In the genomic region with DNA sequence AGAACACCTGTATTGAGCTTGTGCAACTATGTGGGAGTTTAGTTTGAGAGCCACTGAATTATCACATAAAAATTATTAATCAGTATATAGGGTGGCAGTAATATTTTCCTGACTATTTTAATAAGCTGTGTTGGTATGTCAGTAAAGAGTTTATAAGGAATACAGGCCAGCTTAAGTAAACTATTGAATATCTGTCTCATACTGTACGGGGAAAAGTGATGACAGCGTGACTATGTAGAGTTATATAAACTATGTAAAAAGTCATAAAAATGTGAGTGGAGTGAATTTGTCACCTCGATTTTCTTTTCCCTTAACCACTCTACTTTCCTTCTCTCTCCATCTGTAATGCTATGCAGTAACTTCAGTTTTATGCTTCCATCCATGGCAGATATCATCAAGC, we compare ENCODE assay signal across 28 cellular contexts.
"Had no signal": no experiment of that assay in that cellular context is flagged by ENCODE, and none has a peak within 500 bp of the region (broad histone marks: within the 10 kb centered on the region; RNA-seq: fewer than 3 reads in every experiment).

No MANE protein-coding gene starts in this region.

- H3K4me1 ChIP-seq: stomach, suprapubic skin, testis, thyroid gland, tibial artery, tibial nerve, transverse colon, upper lobe of left lung, upper lobe of right lung, uterus, vagina had no signal

- H3K27me3 Mint-ChIP-seq: stimulated activated memory B cell treated with anti-CD40 and anti-IgM and Interleukin-4, amounts not matched to agents 10 μg/mL and 1 μg/mL and 100 μg/mL, for 72 hours; stimulated activated naive B cell treated with anti-CD40 and anti-IgM and Interleukin-4, amounts not matched to agents 10 μg/mL and 1 μg/mL and 100 μg/mL, for 72 hours; stimulated activated naive CD8-positive, alpha-beta T cell treated with anti-CD3 and anti-CD28 coated beads, Interleukin-15, amount 100 ng/mL, for 72 hours; type B pancreatic cell had no signal

- H3K4me1 Mint-ChIP-seq: stimulated activated effector memory CD8-positive, alpha-beta T cell treated with anti-CD3 and anti-CD28 coated beads, Interleukin-12 subunit alpha, Interleukin-12 subunit beta, amount 100 ng/mL, for 72 hours; stimulated activated memory B cell treated with anti-CD40 and anti-IgM and Interleukin-4, amounts not matched to agents 10 μg/mL and 1 μg/mL and 100 μg/mL, for 72 hours; stimulated activated naive B cell treated with anti-CD40 and anti-IgM and Interleukin-4, amounts not matched to agents 10 μg/mL and 1 μg/mL and 100 μg/mL, for 72 hours; stimulated activated naive CD8-positive, alpha-beta T cell treated with anti-CD3 and anti-CD28 coated beads, Interleukin-15, amount 100 ng/mL, for 72 hours had no signal

- H3K36me3 ChIP-seq: stomach, suprapubic skin, thoracic aorta, thyroid gland, tibial artery, tibial nerve, transverse colon, upper lobe of left lung, upper lobe of right lung, uterus, vagina had no signal

- DNase-seq: stimulated activated CD4-positive, alpha-beta T cell treated with anti-CD3 and anti-CD28 coated beads, Interleukin-2, amount 100 ng/mL, for 48 hours; stimulated activated CD4-positive, alpha-beta T cell treated with anti-CD3 and anti-CD28 coated beads, Interleukin-4, amount 100 ng/mL, for 1 hour; stimulated activated CD4-positive, alpha-beta T cell treated with anti-CD3 and anti-CD28 coated beads, Interleukin-4, amount 100 ng/mL, for 24 hours; stimulated activated CD4-positive, alpha-beta T cell treated with anti-CD3 and anti-CD28 coated beads, Interleukin-4, amount 100 ng/mL, for 4 hours; stimulated activated CD8-positive, alpha-beta memory T cell treated with anti-CD3 and anti-CD28 coated beads, Interleukin-4, amount 100 ng/mL, for 48 hours; stimulated activated naive B cell treated with anti-CD40 and anti-IgM and Interleukin-4, amounts not matched to agents 10 μg/mL and 1 μg/mL and 100 μg/mL, for 72 hours; stimulated activated naive CD4-positive, alpha-beta T cell; stimulated activated naive CD4-positive, alpha-beta T cell treated with Interleukin-2 at 50 U/mL for 16 hours; stimulated activated naive CD8-positive, alpha-beta T cell treated with anti-CD3 and anti-CD28 coated beads, Interleukin-15, amount 100 ng/mL, for 72 hours; stimulated activated naive CD8-positive, alpha-beta T cell treated with anti-CD3 and anti-CD28 coated beads, Interleukin-15, Interleukin-2, amounts not matched to agents 100 U/mL and 50 U/mL, for 24 hours; stomach; substantia nigra; testis; thyroid gland; tibial artery; transverse colon; trophoblast cell; upper lobe of left lung; upper lobe of right lung; uterus had no signal

- H3K4me3 Mint-ChIP-seq: stimulated activated effector memory CD8-positive, alpha-beta T cell treated with anti-CD3 and anti-CD28 coated beads, Interleukin-12 subunit alpha, Interleukin-12 subunit beta, amount 100 ng/mL, for 72 hours; stimulated activated memory B cell treated with anti-CD40 and anti-IgM and Interleukin-4, amounts not matched to agents 10 μg/mL and 1 μg/mL and 100 μg/mL, for 72 hours; stimulated activated naive B cell treated with anti-CD40 and anti-IgM and Interleukin-4, amounts not matched to agents 10 μg/mL and 1 μg/mL and 100 μg/mL, for 72 hours; stimulated activated naive CD8-positive, alpha-beta T cell treated with anti-CD3 and anti-CD28 coated beads, Interleukin-15, amount 100 ng/mL, for 72 hours; stimulated activated naive CD8-positive, alpha-beta T cell treated with anti-CD3 and anti-CD28 coated beads, Interleukin-15, Interleukin-2, amounts not matched to agents 100 ng/mL and 50 ng/mL, for 24 hours; type B pancreatic cell had no signal

- H3K27me3 ChIP-seq: stomach, suprapubic skin, testis, thyroid gland, tibial artery, tibial nerve, transverse colon, upper lobe of left lung, upper lobe of right lung, uterus, vagina had no signal

- ATAC-seq: stimulated activated effector memory CD8-positive, alpha-beta T cell treated with anti-CD3 and anti-CD28 coated beads, Interleukin-12 subunit alpha, Interleukin-12 subunit beta, amount 100 ng/mL, for 72 hours; stimulated activated memory B cell treated with anti-CD40 and anti-IgM and Interleukin-4, amounts not matched to agents 10 μg/mL and 1 μg/mL and 100 μg/mL, for 72 hours; stimulated activated naive B cell treated with anti-CD40 and anti-IgM and Interleukin-4, amounts not matched to agents 10 μg/mL and 1 μg/mL and 100 μg/mL, for 72 hours; stimulated activated naive CD8-positive, alpha-beta T cell treated with anti-CD3 and anti-CD28 coated beads, Interleukin-15, amount 100 ng/mL, for 72 hours; stimulated activated naive CD8-positive, alpha-beta T cell treated with anti-CD3 and anti-CD28 coated beads, Interleukin-15, Interleukin-2, amounts not matched to agents 100 U/mL and 50 U/mL, for 24 hours; upper lobe of right lung had no signal

- H3K36me3 Mint-ChIP-seq: stimulated activated effector memory CD8-positive, alpha-beta T cell treated with anti-CD3 and anti-CD28 coated beads, Interleukin-12 subunit alpha, Interleukin-12 subunit beta, amount 100 ng/mL, for 72 hours; stimulated activated memory B cell treated with anti-CD40 and anti-IgM and Interleukin-4, amounts not matched to agents 10 μg/mL and 1 μg/mL and 100 μg/mL, for 72 hours; stimulated activated naive B cell treated with anti-CD40 and anti-IgM and Interleukin-4, amounts not matched to agents 10 μg/mL and 1 μg/mL and 100 μg/mL, for 72 hours; type B pancreatic cell had no signal

- H3K4me3 ChIP-seq: stomach, suprapubic skin, testis, thoracic aorta, thyroid gland, tibial artery, tibial nerve, transverse colon, upper lobe of left lung, upper lobe of right lung, uterus, vagina had no signal

- H3K27ac ChIP-seq: stomach, suprapubic skin, testis, thoracic aorta, thyroid gland, tibial artery, tibial nerve, transverse colon, upper lobe of left lung, upper lobe of right lung, uterus, vagina had no signal

- H3K9me3 ChIP-seq: stomach, suprapubic skin, testis, thoracic aorta, thyroid gland, tibial artery, tibial nerve, transverse colon, upper lobe of left lung, upper lobe of right lung, uterus, vagina had no signal

- H3K9me3 Mint-ChIP-seq: stimulated activated memory B cell treated with anti-CD40 and anti-IgM and Interleukin-4, amounts not matched to agents 10 μg/mL and 1 μg/mL and 100 μg/mL, for 72 hours; stimulated activated naive B cell treated with anti-CD40 and anti-IgM and Interleukin-4, amounts not matched to agents 10 μg/mL and 1 μg/mL and 100 μg/mL, for 72 hours; stimulated activated naive CD8-positive, alpha-beta T cell treated with anti-CD3 and anti-CD28 coated beads, Interleukin-15, amount 100 ng/mL, for 72 hours; stimulated activated naive CD8-positive, alpha-beta T cell treated with anti-CD3 and anti-CD28 coated beads, Interleukin-15, Interleukin-2, amounts not matched to agents 100 ng/mL and 50 ng/mL, for 24 hours; type B pancreatic cell had no signal

- H3K27ac Mint-ChIP-seq: stimulated activated effector memory CD8-positive, alpha-beta T cell treated with anti-CD3 and anti-CD28 coated beads, Interleukin-12 subunit alpha, Interleukin-12 subunit beta, amount 100 ng/mL, for 72 hours; stimulated activated memory B cell treated with anti-CD40 and anti-IgM and Interleukin-4, amounts not matched to agents 10 μg/mL and 1 μg/mL and 100 μg/mL, for 72 hours; stimulated activated naive B cell treated with anti-CD40 and anti-IgM and Interleukin-4, amounts not matched to agents 10 μg/mL and 1 μg/mL and 100 μg/mL, for 72 hours; stimulated activated naive CD8-positive, alpha-beta T cell treated with anti-CD3 and anti-CD28 coated beads, Interleukin-15, amount 100 ng/mL, for 72 hours; stimulated activated naive CD8-positive, alpha-beta T cell treated with anti-CD3 and anti-CD28 coated beads, Interleukin-15, Interleukin-2, amounts not matched to agents 100 ng/mL and 50 ng/mL, for 24 hours; type B pancreatic cell had no signal
